Comparison of ENCODE assay signal across 1 cellular context in the genomic region with DNA sequence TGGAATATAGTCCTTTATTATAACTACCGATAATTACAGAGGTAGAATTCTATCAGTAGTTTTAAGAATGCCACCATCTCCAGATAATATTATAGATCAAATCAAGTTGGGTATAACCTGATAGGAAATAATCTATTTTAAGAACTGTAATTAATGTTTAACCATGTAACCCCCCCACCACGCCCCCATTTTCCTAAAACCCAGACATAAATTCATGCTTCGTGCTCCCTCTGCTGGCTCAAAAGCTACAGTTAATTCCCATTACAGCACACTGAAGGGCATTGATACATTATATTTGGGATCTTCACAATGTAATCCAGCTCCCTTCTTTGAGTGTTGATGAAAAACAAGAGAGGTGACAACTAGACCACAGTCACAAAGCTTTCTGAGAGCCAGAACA.
A peak's percentile ranks its signal among the peaks of the same experiment; 100 is the strongest.
TF ChIP-seq lines count a peak whose summit lies in the region.

No MANE protein-coding gene starts in this region.

TF ChIP-seq in HepG2, 621 proteins besides CTCF, POLR2A, EP300 and RAD21 (continued from another document):
- TF ChIP-seq ZHX2 (IDR thresholded peaks at IDR 0.05; ENCODE audit: low read depth) = no peak
- no peak for TF ChIP-seq ZHX2 (CRISPR knock-in tag; IDR thresholded peaks at IDR 0.05; ENCODE audit: borderline replicate concordance)
- TF ChIP-seq, protein P1, sequence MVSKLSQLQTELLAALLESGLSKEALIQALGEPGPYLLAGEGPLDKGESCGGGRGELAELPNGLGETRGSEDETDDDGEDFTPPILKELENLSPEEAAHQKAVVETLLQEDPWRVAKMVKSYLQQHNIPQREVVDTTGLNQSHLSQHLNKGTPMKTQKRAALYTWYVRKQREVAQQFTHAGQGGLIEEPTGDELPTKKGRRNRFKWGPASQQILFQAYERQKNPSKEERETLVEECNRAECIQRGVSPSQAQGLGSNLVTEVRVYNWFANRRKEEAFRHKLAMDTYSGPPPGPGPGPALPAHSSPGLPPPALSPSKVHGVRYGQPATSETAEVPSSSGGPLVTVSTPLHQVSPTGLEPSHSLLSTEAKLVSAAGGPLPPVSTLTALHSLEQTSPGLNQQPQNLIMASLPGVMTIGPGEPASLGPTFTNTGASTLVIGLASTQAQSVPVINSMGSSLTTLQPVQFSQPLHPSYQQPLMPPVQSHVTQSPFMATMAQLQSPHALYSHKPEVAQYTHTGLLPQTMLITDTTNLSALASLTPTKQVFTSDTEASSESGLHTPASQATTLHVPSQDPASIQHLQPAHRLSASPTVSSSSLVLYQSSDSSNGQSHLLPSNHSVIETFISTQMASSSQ (IDR thresholded peaks at IDR 0.05; ENCODE audit: low read depth) = peak; percentile 84
- TF ChIP-seq, protein P1 (CRISPR knock-in tag; IDR thresholded peaks at IDR 0.05; ENCODE audit: borderline replicate concordance) = peak; percentile 78; the same call in 1 of the 2 replicates
- peak; percentile 94 for TF ChIP-seq PATZ1 (CRISPR knock-in tag; IDR thresholded peaks at IDR 0.05)
- TF ChIP-seq NFE2L1 (CRISPR knock-in tag; IDR thresholded peaks at IDR 0.05; ENCODE audit: borderline replicate concordance) = no peak
- TF ChIP-seq FOXK1 (CRISPR knock-in tag; IDR thresholded peaks at IDR 0.05; ENCODE audit: borderline replicate concordance, low read depth) = no peak
- TF ChIP-seq STAG1 (CRISPR knock-in tag; IDR thresholded peaks at IDR 0.05) = peak; percentile 73
- TF ChIP-seq CREBL2 (CRISPR knock-in tag; IDR thresholded peaks at IDR 0.05; ENCODE audit: borderline replicate concordance) = no peak
- peak; percentile 77; the same call in 1 of the 2 replicates for TF ChIP-seq HNRNPUL1 (IDR thresholded peaks at IDR 0.05; ENCODE audit: low read depth, low read length)
- TF ChIP-seq SMC3 (IDR thresholded peaks at IDR 0.05; ENCODE audit: low read length) = peak; percentile 74
- TF ChIP-seq ZNF674 (CRISPR knock-in tag; IDR thresholded peaks at IDR 0.05; ENCODE audit: low read depth) = no peak
- TF ChIP-seq ATRX (CRISPR knock-in tag; IDR thresholded peaks at IDR 0.05; ENCODE audit: borderline replicate concordance) = no peak
